Comparison of ENCODE assay signal across 8 cellular contexts in the genomic region with DNA sequence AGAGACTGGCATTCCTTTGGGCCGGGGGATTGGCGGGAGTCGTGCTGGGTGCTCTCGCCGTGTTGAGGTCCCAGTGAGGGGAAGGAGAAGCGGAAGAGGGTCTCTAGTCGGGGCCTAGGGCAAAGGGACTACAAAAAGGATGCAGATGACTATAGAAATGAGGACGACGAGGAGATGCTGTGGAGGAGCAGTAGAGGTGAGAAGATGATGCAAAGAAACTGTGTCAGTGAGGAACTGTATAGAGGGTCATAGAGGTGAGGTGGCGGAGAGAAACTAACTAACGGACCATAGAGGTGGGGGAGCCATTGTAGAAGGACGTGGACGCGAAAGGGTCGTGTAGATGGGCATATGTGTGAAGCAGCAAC. TPM values are rescaled to one million over a fixed set of nuclear protein-coding genes. Genes with fewer than 3 reads are reported as not detected.
A peak's percentile ranks its signal among the peaks of the same experiment; 100 is the strongest.
DNase-seq lines count a peak whose midpoint lies in the region; ATAC-seq and TF ChIP-seq lines count a peak whose summit lies in the region.

No MANE protein-coding gene starts in this region.

- H3K4me3 ChIP-seq in right lobe of liver (peak overlapping the region; percentile 64 to 96 (median 87)), upper lobe of left lung (peak overlapping the region; percentile 95 to 99 (median 96))

- peaks cover 52% of the 10 kb centered on the region for H3K4me1 Mint-ChIP-seq in activated T-cell treated with anti-CD3 and anti-CD28 coated beads, Interleukin-2, amount 50 U/mL, for 72 hours (ENCODE audit: low read depth)
- H3K4me1 Mint-ChIP-seq in activated naive CD8-positive, alpha-beta T cell treated with anti-CD3 and anti-CD28 coated beads for 36 hours: peaks cover 22% of the 10 kb centered on the region

- no peak for TF ChIP-seq POLR2A in right lobe of liver (IDR thresholded peaks at IDR 0.05)
- TF ChIP-seq POLR2A in upper lobe of left lung (IDR thresholded peaks at IDR 0.05): no peak

- intact Hi-C loops in right lobe of liver (cut with DNase I): no loop called here

- no peak for DNase-seq in activated T-cell treated with anti-CD3 and anti-CD28 coated beads, Interleukin-2, amount 50 U/mL, for 72 hours
- DNase-seq in activated T-cell treated with anti-CD3 and anti-CD28 coated beads for 4 hours (no peak), right lobe of liver (no peak), upper lobe of left lung (no peak), HEK293T (ENCODE audit: extremely low spot score) (no peak)
- no peak for DNase-seq in activated naive CD8-positive, alpha-beta T cell treated with anti-CD3 and anti-CD28 coated beads for 36 hours
- DNase-seq in stimulated activated CD4-positive, alpha-beta T cell treated with anti-CD3 and anti-CD28 coated beads, Interleukin-4, amount 100 ng/mL, for 4 hours: no peak

- H3K9me3 ChIP-seq in right lobe of liver (no peaks in the 10 kb centered on the region), upper lobe of left lung (no peaks in the 10 kb centered on the region)

- CTCF ChIA-PET in HEK293T (lab: Yijun Ruan, JAX): interaction anchor here (1.3 kb wide), 1 partner anchor 62 kb away, joined by 3 read pairs; no protein-coding TSS in a partner anchor

- no peaks in the 10 kb centered on the region for H3K27me3 Mint-ChIP-seq in activated T-cell treated with anti-CD3 and anti-CD28 coated beads, Interleukin-2, amount 50 U/mL, for 72 hours (ENCODE audit: low read depth)
- no peaks in the 10 kb centered on the region for H3K27me3 Mint-ChIP-seq in activated naive CD8-positive, alpha-beta T cell treated with anti-CD3 and anti-CD28 coated beads for 36 hours

- H3K36me3 ChIP-seq in right lobe of liver (peaks cover 0 to 25% (median 6%) of the 10 kb centered on the region in 4 donors), upper lobe of left lung (peaks cover 2 to 38% (median 28%) of the 10 kb centered on the region in 4 donors)

- POLR2A ChIA-PET in HEK293T (lab: Yijun Ruan, JAX): interaction anchor here (0.8 to 1.3 kb wide), 9 partner anchors 11 to 74 kb away, joined by 3 to 12 read pairs (median 4); partner anchors contain the start of genes LZTS2 and SLF2

- H3K4me1 ChIP-seq in right lobe of liver (peaks cover 0 to 29% (median 9%) of the 10 kb centered on the region in 4 donors), upper lobe of left lung (peaks cover 19 to 32% (median 22%) of the 10 kb centered on the region in 4 donors)

- peak overlapping the region; percentile 94 to 98 for H3K4me3 Mint-ChIP-seq in activated T-cell treated with anti-CD3 and anti-CD28 coated beads, Interleukin-2, amount 50 U/mL, for 72 hours
- peak overlapping the region; percentile 97 for H3K4me3 Mint-ChIP-seq in activated naive CD8-positive, alpha-beta T cell treated with anti-CD3 and anti-CD28 coated beads for 36 hours

- no peaks in the 10 kb centered on the region for H3K27me3 ChIP-seq in right lobe of liver
- no peaks in the 10 kb centered on the region for H3K27me3 ChIP-seq in upper lobe of left lung

- peaks cover 10 to 17% of the 10 kb centered on the region in 2 donors for H3K36me3 Mint-ChIP-seq in activated T-cell treated with anti-CD3 and anti-CD28 coated beads, Interleukin-2, amount 50 U/mL, for 72 hours (ENCODE audit: insufficient read depth in 2 of 2)
- H3K36me3 Mint-ChIP-seq in activated naive CD8-positive, alpha-beta T cell treated with anti-CD3 and anti-CD28 coated beads for 36 hours: peaks cover 36% of the 10 kb centered on the region

- H3K9me3 Mint-ChIP-seq in activated T-cell treated with anti-CD3 and anti-CD28 coated beads, Interleukin-2, amount 50 U/mL, for 72 hours: no peaks in the 10 kb centered on the region
- H3K9me3 Mint-ChIP-seq in activated naive CD8-positive, alpha-beta T cell treated with anti-CD3 and anti-CD28 coated beads for 36 hours: no peaks in the 10 kb centered on the region

- ATAC-seq in activated T-cell treated with anti-CD3 and anti-CD28 coated beads, Interleukin-2, amount 50 U/mL, for 72 hours (replicated peaks in 1 of 2): peak in 1 of 2 donors; percentile 1
- no peak for ATAC-seq in right lobe of liver
- ATAC-seq in upper lobe of left lung (ENCODE audit: low FRiP score in 2 of 2): no peak
- no peak for ATAC-seq in HG03571 (IDR thresholded peaks at IDR 0.05; ENCODE audit: unreplicated experiment)

- no peak for TF ChIP-seq EP300 in upper lobe of left lung (IDR thresholded peaks at IDR 0.05)

- WGBS in right lobe of liver (ENCODE audit: insufficient coverage, low coverage, low lambda C conversion rate, missing lambda C conversion rate): 2% methylated on average over 15 of the region's 15 CpGs
- WGBS in upper lobe of left lung, 2 donors: 1% methylated on average over 15 of the region's 15 CpGs

- TF ChIP-seq CTCF in right lobe of liver (IDR thresholded peaks at IDR 0.05) (no peak), upper lobe of left lung (IDR thresholded peaks at IDR 0.05) (no peak)

- peak overlapping the region in 2 of 3 donors; percentile 58 to 78 for H3K27ac ChIP-seq in right lobe of liver
- H3K27ac ChIP-seq in upper lobe of left lung: peak overlapping the region; percentile 54 to 87 (median 80)

- peak overlapping the region; percentile 86 for H3K27ac Mint-ChIP-seq in activated T-cell treated with anti-CD3 and anti-CD28 coated beads, Interleukin-2, amount 50 U/mL, for 72 hours
- H3K27ac Mint-ChIP-seq in activated naive CD8-positive, alpha-beta T cell treated with anti-CD3 and anti-CD28 coated beads for 36 hours: peak overlapping the region; percentile 91

TF ChIP-seq in HEK293T, 16 proteins besides CTCF, POLR2A, EP300 and RAD21:
- TF ChIP-seq PKNOX1 (IDR thresholded peaks at IDR 0.05) (no peak), ZNF384 (IDR thresholded peaks at IDR 0.05) (no peak), LEF1 (IDR thresholded peaks at IDR 0.05; ENCODE audit: borderline replicate concordance) (no peak), SUZ12 (IDR thresholded peaks at IDR 0.05) (no peak), FOXM1 (IDR thresholded peaks at IDR 0.05; ENCODE audit: borderline replicate concordance) (no peak)

RNA-seq across cellular contexts. Expression of gene TWNK, which starts 0.3 kb away (rescaled TPM):
- 10 to 100 TPM; 12.0 to 12.3 TPM for total RNA-seq in activated T-cell treated with anti-CD3 and anti-CD28 coated beads, Interleukin-2, amount 50 U/mL, for 72 hours
- total RNA-seq in activated naive CD8-positive, alpha-beta T cell treated with anti-CD3 and anti-CD28 coated beads for 36 hours: 10 to 100 TPM; 40.6 to 41.9 TPM
- total RNA-seq in right lobe of liver (1 to 10 TPM; 2.9 to 8.4 (median 4.6) TPM), upper lobe of left lung (1 to 10 TPM; 2.6 to 9.1 (median 5.8) TPM)

RNA-seq across cellular contexts. Expression of gene MRPL43, which starts 0.4 kb away (rescaled TPM):
- total RNA-seq in activated T-cell treated with anti-CD3 and anti-CD28 coated beads, Interleukin-2, amount 50 U/mL, for 72 hours: 10 to 100 TPM; 38.2 to 41.7 TPM
- total RNA-seq in activated naive CD8-positive, alpha-beta T cell treated with anti-CD3 and anti-CD28 coated beads for 36 hours: 10 to 100 TPM; 56.3 to 58.1 TPM
- 10 to 100 TPM; 37.0 to 73.5 (median 45.0) TPM for total RNA-seq in right lobe of liver
- 10 to 100 TPM; 40.2 to 72.1 (median 63.5) TPM for total RNA-seq in upper lobe of left lung

RNA-seq across cellular contexts. Expression of gene LZTS2, which starts 11.9 kb away (rescaled TPM):
- 10 to 100 TPM; 12.0 to 14.1 TPM for total RNA-seq in activated T-cell treated with anti-CD3 and anti-CD28 coated beads, Interleukin-2, amount 50 U/mL, for 72 hours
- total RNA-seq in activated naive CD8-positive, alpha-beta T cell treated with anti-CD3 and anti-CD28 coated beads for 36 hours: 10 to 100 TPM; 10.4 to 12.1 TPM
- 10 to 100 TPM in 3 of 6 experiments, 1 to 10 TPM in 3; 5.6 to 17.5 (median 11.0) TPM for total RNA-seq in right lobe of liver
- total RNA-seq in upper lobe of left lung: 100 to 1,000 TPM in 2 of 6 donors, 10 to 100 TPM in 4; 42.5 to 105 (median 60.1) TPM

RNA-seq across cellular contexts. Expression of gene SEMA4G, which starts 18.4 kb away (rescaled TPM):
- under 1 TPM; 0.53 to 0.79 TPM for total RNA-seq in activated T-cell treated with anti-CD3 and anti-CD28 coated beads, Interleukin-2, amount 50 U/mL, for 72 hours
- total RNA-seq in activated naive CD8-positive, alpha-beta T cell treated with anti-CD3 and anti-CD28 coated beads for 36 hours: 1 to 10 TPM in 1 of 2 experiments, under 1 TPM in 1; 0.89 to 1.0 TPM
- 100 to 1,000 TPM in 1 of 6 experiments, 10 to 100 TPM in 5; 24.7 to 129 (median 38.4) TPM for total RNA-seq in right lobe of liver
- total RNA-seq in upper lobe of left lung: 10 to 100 TPM in 2 of 6 donors, 1 to 10 TPM in 4; 5.4 to 20.4 (median 8.5) TPM

RNA-seq across cellular contexts. Expression of gene PDZD7, which starts 43.3 kb away (rescaled TPM):
- total RNA-seq in activated T-cell treated with anti-CD3 and anti-CD28 coated beads, Interleukin-2, amount 50 U/mL, for 72 hours: under 1 TPM; 0.12 to 0.44 TPM
- under 1 TPM; 0.14 to 0.66 TPM for total RNA-seq in activated naive CD8-positive, alpha-beta T cell treated with anti-CD3 and anti-CD28 coated beads for 36 hours
- total RNA-seq in right lobe of liver (under 1 TPM in 5 of 6 experiments, not detected in 1; 0.15 to 0.50 (median 0.20) TPM), upper lobe of left lung (1 to 10 TPM in 5 of 6 donors, under 1 TPM in 1; 0.39 to 2.4 (median 1.7) TPM)
